12 cellular contexts compared by ENCODE assay signal in genomic region chr1:230103341-230104173, GRCh38. TPM values are rescaled to one million over a fixed set of nuclear protein-coding genes. Genes with fewer than 3 reads are reported as not detected.
A peak's percentile ranks its signal among the peaks of the same experiment; 100 is the strongest.
DNase-seq lines count a peak whose midpoint lies in the region; ATAC-seq, FAIRE-seq and TF ChIP-seq lines count a peak whose summit lies in the region.
"Had no signal": no experiment of that assay in that cellular context is flagged by ENCODE, and none has a peak within 500 bp of the region (broad histone marks: within the 10 kb centered on the region; RNA-seq: fewer than 3 reads in every experiment).

No MANE protein-coding gene starts in this region.

- peak overlapping the region; percentile 98 for H3K27ac Mint-ChIP-seq in astrocyte (ENCODE audit: unreplicated experiment)
- H3K27ac Mint-ChIP-seq in naive thymus-derived CD4-positive, alpha-beta T cell, result peak overlapping the region in 5 of 9 donors; percentile 5 to 67 (median 38)
- no peak overlapping the region for H3K27ac Mint-ChIP-seq in type B pancreatic cell

- no peak for ATAC-seq in naive thymus-derived CD4-positive, alpha-beta T cell
- ATAC-seq in GM18867 (IDR thresholded peaks at IDR 0.05; ENCODE audit: unreplicated experiment), result no peak
- ATAC-seq in GM21619 (IDR thresholded peaks at IDR 0.05; ENCODE audit: unreplicated experiment), result no peak
- no peak for ATAC-seq in GM21360 (IDR thresholded peaks at IDR 0.05; ENCODE audit: unreplicated experiment)

- H3K4me1 ChIP-seq in astrocyte (ENCODE audit: insufficient read depth, low read length), result peaks cover 50% of the 10 kb centered on the region
- H3K4me1 ChIP-seq in naive thymus-derived CD4-positive, alpha-beta T cell (ENCODE audit: control insufficient read depth in 2 of 2, insufficient read depth in 2 of 2, low read length in 2 of 2), result peaks cover 14 to 17% of the 10 kb centered on the region in 2 donors

- POLR2A ChIA-PET in naive thymus-derived CD4-positive, alpha-beta T cell (lab: Charles Lee), result no interaction called here

- peak overlapping the region; percentile 81 for H3K9ac ChIP-seq in astrocyte (ENCODE audit: low read length)

- no peaks in the 10 kb centered on the region for H3K9me3 ChIP-seq in KOPT-K1 (ENCODE audit: insufficient read depth, low read length, poor library complexity, severe bottlenecking)
- no peaks in the 10 kb centered on the region for H3K9me3 ChIP-seq in astrocyte (ENCODE audit: insufficient read depth, low read depth, low read length)
- no peaks in the 10 kb centered on the region for H3K9me3 ChIP-seq in naive thymus-derived CD4-positive, alpha-beta T cell (ENCODE audit: control insufficient read depth in 2 of 3, low read length in 3 of 3)

- TF ChIP-seq CTCF in AG10803 (conservative IDR thresholded peaks at IDR 0.05; ENCODE audit: low read length) (no peak), astrocyte (IDR thresholded peaks at IDR 0.05; ENCODE audit: insufficient read depth, low read depth, low read length) (no peak), type B pancreatic cell (conservative IDR thresholded peaks at IDR 0.05) (no peak)

- H3K9me3 Mint-ChIP-seq in astrocyte (ENCODE audit: unreplicated experiment) (no peaks in the 10 kb centered on the region), type B pancreatic cell (no peaks in the 10 kb centered on the region)
- H3K9me3 Mint-ChIP-seq in naive thymus-derived CD4-positive, alpha-beta T cell, result no peaks in the 10 kb centered on the region

- H3K36me3 Mint-ChIP-seq in astrocyte (ENCODE audit: low read depth, unreplicated experiment), result peaks cover 14% of the 10 kb centered on the region
- H3K36me3 Mint-ChIP-seq in naive thymus-derived CD4-positive, alpha-beta T cell, result peaks cover 0 to 10% (median 0%) of the 10 kb centered on the region in 5 donors
- H3K36me3 Mint-ChIP-seq in type B pancreatic cell, result peaks cover 3% of the 10 kb centered on the region

- FAIRE-seq in astrocyte (lab: Jason Lieb, UNC), result no peak
- FAIRE-seq: GM19239, TTC549 had no signal

- H3K27ac ChIP-seq in KOPT-K1 (ENCODE audit: low read depth, low read length, poor library complexity, severe bottlenecking), result peak overlapping the region; percentile 77
- peak overlapping the region; percentile 93 for H3K27ac ChIP-seq in astrocyte (ENCODE audit: low read depth, low read length)
- no peak overlapping the region for H3K27ac ChIP-seq in naive thymus-derived CD4-positive, alpha-beta T cell (ENCODE audit: low read depth, low read length)

- peak overlapping the region; percentile 83 for H3K4me2 ChIP-seq in astrocyte (ENCODE audit: low read length)

- H2AFZ ChIP-seq in astrocyte (ENCODE audit: low read depth, low read length), result no peak overlapping the region

- peaks cover 83% of the 10 kb centered on the region for H3K4me1 Mint-ChIP-seq in astrocyte (ENCODE audit: low read depth, unreplicated experiment)
- peaks cover 41 to 78% (median 67%) of the 10 kb centered on the region in 7 donors for H3K4me1 Mint-ChIP-seq in naive thymus-derived CD4-positive, alpha-beta T cell
- H3K4me1 Mint-ChIP-seq in type B pancreatic cell (ENCODE audit: unreplicated experiment), result peaks cover 54% of the 10 kb centered on the region

- H3K27me3 ChIP-seq in astrocyte (ENCODE audit: insufficient read depth, low read length), result no peaks in the 10 kb centered on the region
- no peaks in the 10 kb centered on the region for H3K27me3 ChIP-seq in naive thymus-derived CD4-positive, alpha-beta T cell (ENCODE audit: control insufficient read depth in 2 of 2, insufficient read depth in 2 of 2, low read length in 2 of 2)

- peaks cover 54% of the 10 kb centered on the region for H4K20me1 ChIP-seq in astrocyte (ENCODE audit: insufficient read depth, low read length)

- peaks cover 84% of the 10 kb centered on the region for H3K79me2 ChIP-seq in astrocyte (ENCODE audit: insufficient read depth, low read length)

- no peaks in the 10 kb centered on the region for H3K27me3 Mint-ChIP-seq in astrocyte (ENCODE audit: low read depth, unreplicated experiment)
- H3K27me3 Mint-ChIP-seq in naive thymus-derived CD4-positive, alpha-beta T cell, result no peaks in the 10 kb centered on the region
- H3K27me3 Mint-ChIP-seq in type B pancreatic cell, result peaks cover 5% of the 10 kb centered on the region

- DNase-seq in AG10803 (ENCODE audit: low read depth), result peak; percentile 43
- no peak for DNase-seq in astrocyte (ENCODE audit: low read depth)
- no peak for DNase-seq in naive thymus-derived CD4-positive, alpha-beta T cell
- DNase-seq in type B pancreatic cell (ENCODE audit: extremely low spot score, unreplicated experiment), result no peak
- DNase-seq: DMS53, left colon had no signal

- no peak overlapping the region for H3K4me3 ChIP-seq in AG10803 (ENCODE audit: low read length)
- H3K4me3 ChIP-seq in astrocyte (ENCODE audit: insufficient read depth, low read depth, low read length), result peak overlapping the region; percentile 11
- H3K4me3 ChIP-seq in naive thymus-derived CD4-positive, alpha-beta T cell (ENCODE audit: low read length), result no peak overlapping the region

- intact Hi-C loops in naive thymus-derived CD4-positive, alpha-beta T cell (cut with micrococcal nuclease), result loop anchor here (2.0 to 10.0 kb wide), 3 partner anchors 35 to 439 kb away; partner anchors contain the start of gene GALNT2 (in 1 of the 2)

- H3K36me3 ChIP-seq in KOPT-K1 (ENCODE audit: insufficient read depth, low read length) (peaks cover 36% of the 10 kb centered on the region), astrocyte (ENCODE audit: insufficient read depth, low read length) (no peaks in the 10 kb centered on the region)
- no peaks in the 10 kb centered on the region for H3K36me3 ChIP-seq in naive thymus-derived CD4-positive, alpha-beta T cell (ENCODE audit: control insufficient read depth in 2 of 3, insufficient read depth in 3 of 3, low read length in 3 of 3)

- CTCF ChIA-PET in naive thymus-derived CD4-positive, alpha-beta T cell (lab: Charles Lee), result no interaction called here

- peak overlapping the region; percentile 51 for H3K4me3 Mint-ChIP-seq in astrocyte (ENCODE audit: unreplicated experiment)
- H3K4me3 Mint-ChIP-seq in naive thymus-derived CD4-positive, alpha-beta T cell, result peak overlapping the region in 6 of 10 donors; percentile 5 to 40 (median 11)
- no peak overlapping the region for H3K4me3 Mint-ChIP-seq in type B pancreatic cell

RNA-seq across cellular contexts. Expression of gene GALNT2, which starts 36.5 kb away (rescaled TPM):
- total RNA-seq in astrocyte (507 and 634 TPM in 2 replicates), type B pancreatic cell (ENCODE audit: low replicate concordance) (39.9 and 66.3 TPM in 2 replicates)
- total RNA-seq in naive thymus-derived CD4-positive, alpha-beta T cell, result 10 to 100 TPM; 18.7 to 32.7 (median 26.4) TPM
- 10 to 100 TPM; 12.0 to 13.1 TPM for polyA plus RNA-seq in naive thymus-derived CD4-positive, alpha-beta T cell
